Comparison of ENCODE assay signal across 21 cellular contexts in genomic region chr5:38782185-38782584, GRCh38.
DNase-seq lines count a peak whose midpoint lies in the region; ATAC-seq and TF ChIP-seq lines count a peak whose summit lies in the region.
"Had no signal": no experiment of that assay in that cellular context is flagged by ENCODE, and none has a peak within 500 bp of the region (broad histone marks: within the 10 kb centered on the region; RNA-seq: fewer than 3 reads in every experiment).

No MANE protein-coding gene starts in this region.

- H3K4me3 Mint-ChIP-seq in activated naive CD4-positive, alpha-beta T cell treated with anti-CD3 and anti-CD28 coated beads for 36 hours = no peak overlapping the region
- H3K4me3 Mint-ChIP-seq: activated CD8-positive, alpha-beta T cell treated with anti-CD3 and anti-CD28 coated beads for 36 hours; activated naive CD8-positive, alpha-beta T cell treated with anti-CD3 and anti-CD28 coated beads, Interleukin-2, amount 10 ng/mL, durations not matched to agents 7 days and 5 days; activated T-cell treated with anti-CD3 and anti-CD28 coated beads, Interleukin-2, amount 50 U/mL, for 72 hours; T-helper 17 cell; WTC11 had no signal

- no peak overlapping the region for H3K27ac Mint-ChIP-seq in activated naive CD4-positive, alpha-beta T cell treated with anti-CD3 and anti-CD28 coated beads for 36 hours
- H3K27ac Mint-ChIP-seq: activated CD8-positive, alpha-beta T cell treated with anti-CD3 and anti-CD28 coated beads for 36 hours; activated naive CD8-positive, alpha-beta T cell treated with anti-CD3 and anti-CD28 coated beads, Interleukin-2, amount 10 ng/mL, durations not matched to agents 7 days and 5 days; activated T-cell treated with anti-CD3 and anti-CD28 coated beads, Interleukin-2, amount 50 U/mL, for 72 hours; T-helper 17 cell; WTC11 had no signal

- POLR2A ChIA-PET in PC-3 (lab: Charles Lee; ENCODE audit: unreplicated experiment) = interaction anchor here (0.6 kb wide), 1 partner anchor 318 kb away, joined by 4 read pairs; no protein-coding TSS in a partner anchor
- POLR2A ChIA-PET in PC-9 (lab: Charles Lee; ENCODE audit: unreplicated experiment) = no interaction called here

- H3K4me1 Mint-ChIP-seq in activated naive CD4-positive, alpha-beta T cell treated with anti-CD3 and anti-CD28 coated beads for 36 hours (ENCODE audit: low read depth) = no peaks in the 10 kb centered on the region
- H3K4me1 Mint-ChIP-seq: activated naive CD8-positive, alpha-beta T cell treated with anti-CD3 and anti-CD28 coated beads, Interleukin-2, amount 10 ng/mL, durations not matched to agents 7 days and 5 days; T-helper 17 cell; WTC11 had no signal

- in situ Hi-C loops in transverse colon (cut with MboI; ENCODE audit: low pct_ligation_motif_present in 1 of 4, low pct_unique_long_range_greater_than_20kb in 1 of 4, low sequenced_read_pairs in 3 of 4) = no loop called here

- H3F3A ChIP-seq in PC-3 (ENCODE audit: low read length, unreplicated experiment) (peaks cover 8% of the 10 kb centered on the region), PC-9 (ENCODE audit: insufficient read depth, low read depth) (peaks cover 13% of the 10 kb centered on the region; the same call in 1 of the 2 replicates)

- H3K4me2 ChIP-seq in PC-3 (ENCODE audit: low read length) (peak overlapping the region; percentile 27), PC-9 (no peak overlapping the region)
- H3K4me2 ChIP-seq: BLaER1 had no signal

- DNase-seq in PC-3 (no peak), kidney tubule cell (ENCODE audit: low spot score) (peak; percentile 4), transverse colon (no peak), PC-9 (no peak), NCI-H748 (lab: John Stamatoyannopoulos, UW; ENCODE audit: unreplicated experiment) (no peak)
- no peak for DNase-seq in activated naive CD4-positive, alpha-beta T cell treated with anti-CD3 and anti-CD28 coated beads for 36 hours
- DNase-seq: activated CD8-positive, alpha-beta T cell treated with anti-CD3 and anti-CD28 coated beads for 36 hours; activated naive CD8-positive, alpha-beta T cell treated with anti-CD3 and anti-CD28 coated beads, Interleukin-2, amount 10 ng/mL, durations not matched to agents 7 days and 5 days; activated T-cell treated with anti-CD3 and anti-CD28 coated beads, Interleukin-2, amount 50 U/mL, for 72 hours; dorsolateral prefrontal cortex; midbrain; NCI-H1436; right lobe of liver; SIG-M5; stimulated activated CD4-positive, alpha-beta T cell treated with anti-CD3 and anti-CD28 coated beads, Interleukin-2, amount 100 ng/mL, for 24 hours; T-helper 17 cell had no signal

- peak; percentile 66 for ATAC-seq in GM21367 (IDR thresholded peaks at IDR 0.05; ENCODE audit: unreplicated experiment)
- ATAC-seq in PC-3 = no peak
- ATAC-seq: activated CD8-positive, alpha-beta T cell treated with anti-CD3 and anti-CD28 coated beads for 36 hours; activated T-cell treated with anti-CD3 and anti-CD28 coated beads, Interleukin-2, amount 50 U/mL, for 72 hours; T-helper 17 cell; WTC11 had no signal

- no peak overlapping the region for H3K9ac ChIP-seq in PC-3 (ENCODE audit: low read length)
- H3K9ac ChIP-seq: BLaER1 had no signal

- BruUV-seq in PC-3 (replicated peaks; lab: Mats Ljungman, UMichigan) = no TSS peak
- BruUV-seq in PC-9 (replicated peaks; lab: Mats Ljungman, UMichigan) = no TSS peak

- H3K9me2 ChIP-seq in PC-3 (replicated peaks; ENCODE audit: low read length) (no peaks in the 10 kb centered on the region), PC-9 (ENCODE audit: insufficient read depth) (no peaks in the 10 kb centered on the region)

- H3K9me3 ChIP-seq in PC-3 (ENCODE audit: low read length) (no peaks in the 10 kb centered on the region), transverse colon (no peaks in the 10 kb centered on the region), PC-9 (ENCODE audit: insufficient read depth, low read depth) (no peaks in the 10 kb centered on the region; the same call in 1 of the 2 replicates)
- H3K9me3 ChIP-seq: HAP-1, neutrophil, right lobe of liver had no signal

- H3K27me3 ChIP-seq in PC-3 (ENCODE audit: low read length) (no peaks in the 10 kb centered on the region), transverse colon (no peaks in the 10 kb centered on the region), PC-9 (ENCODE audit: insufficient read depth, low read depth) (peaks cover 7% of the 10 kb centered on the region; the same call in 1 of the 2 replicates)
- H3K27me3 ChIP-seq: BLaER1, dorsolateral prefrontal cortex, neutrophil, right lobe of liver had no signal

- no peaks in the 10 kb centered on the region for H3K79me2 ChIP-seq in PC-3 (ENCODE audit: low read length)
- no peaks in the 10 kb centered on the region for H3K79me2 ChIP-seq in PC-9 (ENCODE audit: low read depth)

- H3K4me3 ChIP-seq in PC-3 (ENCODE audit: low read length) (no peak overlapping the region), transverse colon (no peak overlapping the region), PC-9 (no peak overlapping the region)
- H3K4me3 ChIP-seq: BLaER1, dorsolateral prefrontal cortex, HAP-1, right lobe of liver had no signal

- H2AFZ ChIP-seq in PC-3 (ENCODE audit: low read length) (no peak overlapping the region), PC-9 (no peak overlapping the region)

- intact Hi-C loops in PC-3 (cut with micrococcal nuclease) = loop anchor here (2.0 kb wide), 1 partner anchor 231 kb away; no protein-coding TSS in a partner anchor
- intact Hi-C loops in transverse colon (cut with DNase I; ENCODE audit: low total_unique reads) = no loop called here
- intact Hi-C loops in activated naive CD4-positive, alpha-beta T cell treated with anti-CD3 and anti-CD28 coated beads for 36 hours (cut with micrococcal nuclease) = no loop called here
- intact Hi-C loops in PC-9 (cut with micrococcal nuclease; ENCODE audit: unreplicated experiment) = no loop called here

- H3K27me3 Mint-ChIP-seq in activated naive CD4-positive, alpha-beta T cell treated with anti-CD3 and anti-CD28 coated beads for 36 hours (ENCODE audit: low read depth) = peaks cover 18% of the 10 kb centered on the region

- no peak for TF ChIP-seq POLR2A in transverse colon (IDR thresholded peaks at IDR 0.05)

- no peaks in the 10 kb centered on the region for H3K36me3 ChIP-seq in PC-3 (ENCODE audit: low read depth, low read length)
- no peaks in the 10 kb centered on the region for H3K36me3 ChIP-seq in transverse colon
- no peaks in the 10 kb centered on the region for H3K36me3 ChIP-seq in PC-9 (ENCODE audit: low read depth)
- H3K36me3 ChIP-seq: BLaER1, HAP-1, neutrophil, right lobe of liver had no signal

- CTCF ChIA-PET in PC-3 (lab: Charles Lee) (interaction anchor here (2.3 kb wide), 1 partner anchor 340 kb away, joined by 16 read pairs; no protein-coding TSS in a partner anchor), PC-9 (lab: Charles Lee) (interaction anchor here (0.9 to 1.6 kb wide), 3 partner anchors 34 to 340 kb away, joined by 3 to 15 read pairs (median 3); no protein-coding TSS in a partner anchor)
- CTCF ChIA-PET in activated naive CD4-positive, alpha-beta T cell treated with anti-CD3 and anti-CD28 coated beads for 36 hours (lab: Charles Lee) = interaction anchor here (0.8 kb wide), 2 partner anchors 308 to 340 kb away, joined by 3 to 6 read pairs; no protein-coding TSS in a partner anchor

- H4K20me1 ChIP-seq in PC-3 (ENCODE audit: low read length) = no peaks in the 10 kb centered on the region
- H4K20me1 ChIP-seq in PC-9 (ENCODE audit: insufficient read depth) = no peaks in the 10 kb centered on the region
- H4K20me1 ChIP-seq: BLaER1 had no signal

- TF ChIP-seq CTCF in PC-3 (conservative IDR thresholded peaks at IDR 0.05; ENCODE audit: low read depth, low read length) = no peak
- no peak for TF ChIP-seq CTCF in transverse colon (IDR thresholded peaks at IDR 0.05)
- TF ChIP-seq CTCF in PC-9 (conservative IDR thresholded peaks at IDR 0.05) = no peak

- no peak for TF ChIP-seq EP300 in transverse colon (IDR thresholded peaks at IDR 0.05; ENCODE audit: low read depth)

- H3K27ac ChIP-seq in PC-3 (ENCODE audit: low read length) (peak overlapping the region; percentile 65), transverse colon (peak overlapping the region in 3 of 4 donors; percentile 35 to 51 (median 46)), PC-9 (no peak overlapping the region)
- H3K27ac ChIP-seq: BLaER1, neutrophil, right lobe of liver had no signal

- peaks cover 4% of the 10 kb centered on the region for H3K9me3 Mint-ChIP-seq in activated naive CD4-positive, alpha-beta T cell treated with anti-CD3 and anti-CD28 coated beads for 36 hours

- H3K4me1 ChIP-seq in PC-3 (ENCODE audit: insufficient read depth, low read length) (peaks cover 41% of the 10 kb centered on the region), transverse colon (peaks cover 0 to 15% (median 5%) of the 10 kb centered on the region in 4 donors), PC-9 (replicated peaks; ENCODE audit: insufficient read depth) (peaks cover 16% of the 10 kb centered on the region)
- H3K4me1 ChIP-seq: BLaER1, HAP-1, right lobe of liver had no signal

- no peaks in the 10 kb centered on the region for H3K36me3 Mint-ChIP-seq in activated naive CD4-positive, alpha-beta T cell treated with anti-CD3 and anti-CD28 coated beads for 36 hours (ENCODE audit: low read depth)
- H3K36me3 Mint-ChIP-seq: activated naive CD8-positive, alpha-beta T cell treated with anti-CD3 and anti-CD28 coated beads, Interleukin-2, amount 10 ng/mL, durations not matched to agents 7 days and 5 days had no signal
